In the genomic region with DNA sequence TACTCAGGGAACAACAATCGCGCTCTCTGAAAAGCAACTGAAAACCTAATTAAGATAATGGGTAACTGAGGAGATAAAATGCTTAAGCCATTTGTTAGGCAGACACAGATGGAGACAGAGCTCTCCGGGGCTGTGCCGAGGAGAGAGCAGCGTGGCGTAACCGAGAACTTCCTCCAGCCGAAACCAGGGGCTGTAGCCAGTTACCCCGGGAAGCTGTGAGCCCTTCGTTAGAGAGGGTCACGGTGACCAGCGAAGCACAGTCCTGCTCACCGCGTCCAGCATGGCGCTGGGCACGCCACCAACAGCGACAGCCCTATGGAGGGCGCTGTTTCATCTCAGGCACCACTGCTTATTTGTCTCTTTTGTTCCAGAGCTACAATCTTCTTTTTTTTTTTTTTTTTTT, we compare ENCODE assay signal across 11 cellular contexts. TPM values are rescaled to one million over a fixed set of nuclear protein-coding genes. Genes with fewer than 3 reads are reported as not detected.
A peak's percentile ranks its signal among the peaks of the same experiment; 100 is the strongest.
DNase-seq lines count a peak whose midpoint lies in the region; ATAC-seq and TF ChIP-seq lines count a peak whose summit lies in the region.
"Had no signal": no experiment of that assay in that cellular context is flagged by ENCODE, and none has a peak within 500 bp of the region (broad histone marks: within the 10 kb centered on the region; RNA-seq: fewer than 3 reads in every experiment).

No MANE protein-coding gene starts in this region.

- no peak for DNase-seq in activated CD8-positive, alpha-beta T cell treated with anti-CD3 and anti-CD28 coated beads for 36 hours
- DNase-seq in activated CD8-positive, alpha-beta T cell treated with anti-CD3 and anti-CD28 coated beads, Interleukin-2, amount 10 ng/mL, durations not matched to agents 7 days and 5 days: no peak
- DNase-seq in anterior cingulate cortex (lab: John Stamatoyannopoulos, UW) (peak in 37 of 58 donors; percentile 9 to 67 (median 27)), iPS DF 19.7 (ENCODE audit: low read depth, low spot score) (peak; percentile 59), 8988T (no peak)
- DNase-seq in activated CD4-positive, CD25-positive, alpha-beta regulatory T cell (lab: John Stamatoyannopoulos, UW): no peak
- DNase-seq: activated CD8-positive, alpha-beta memory T cell treated with anti-CD3 and anti-CD28 coated beads, Interleukin-2, amount 50 U/mL, for 4 hours; CD8-positive, alpha-beta memory T cell; effector CD4-positive, alpha-beta T cell had no signal

- POLR2A ChIA-PET in activated CD8-positive, alpha-beta T cell treated with anti-CD3 and anti-CD28 coated beads for 36 hours (lab: Charles Lee): no interaction called here
- POLR2A ChIA-PET in activated CD8-positive, alpha-beta T cell treated with anti-CD3 and anti-CD28 coated beads, Interleukin-2, amount 10 ng/mL, durations not matched to agents 7 days and 5 days (lab: Charles Lee): no interaction called here

- no peak overlapping the region for H3K27ac Mint-ChIP-seq in activated CD8-positive, alpha-beta T cell treated with anti-CD3 and anti-CD28 coated beads for 36 hours
- H3K27ac Mint-ChIP-seq in activated CD8-positive, alpha-beta T cell treated with anti-CD3 and anti-CD28 coated beads, Interleukin-2, amount 10 ng/mL, durations not matched to agents 7 days and 5 days: no peak overlapping the region

- TF ChIP-seq CTCF in activated CD8-positive, alpha-beta T cell treated with anti-CD3 and anti-CD28 coated beads for 36 hours (IDR thresholded peaks at IDR 0.05): peak; percentile 23

- H3K4me3 Mint-ChIP-seq in activated CD8-positive, alpha-beta T cell treated with anti-CD3 and anti-CD28 coated beads for 36 hours: no peak overlapping the region
- H3K4me3 Mint-ChIP-seq in activated CD8-positive, alpha-beta T cell treated with anti-CD3 and anti-CD28 coated beads, Interleukin-2, amount 10 ng/mL, durations not matched to agents 7 days and 5 days: no peak overlapping the region
- H3K4me3 Mint-ChIP-seq: CD8-positive, alpha-beta memory T cell had no signal

- CTCF ChIA-PET in activated CD8-positive, alpha-beta T cell treated with anti-CD3 and anti-CD28 coated beads for 36 hours (lab: Charles Lee): interaction anchor here (1.1 to 2.0 kb wide), 3 partner anchors 11 to 38 kb away, joined by 3 to 6 read pairs (median 4); a partner anchor contains a TSS
- CTCF ChIA-PET in activated CD8-positive, alpha-beta T cell treated with anti-CD3 and anti-CD28 coated beads, Interleukin-2, amount 10 ng/mL, durations not matched to agents 7 days and 5 days (lab: Charles Lee): interaction anchor here (1.2 kb wide), 1 partner anchor 129 kb away, joined by 3 read pairs; no protein-coding TSS in a partner anchor

- no peak for ATAC-seq in activated CD8-positive, alpha-beta T cell treated with anti-CD3 and anti-CD28 coated beads for 36 hours
- ATAC-seq in activated CD8-positive, alpha-beta T cell treated with anti-CD3 and anti-CD28 coated beads, Interleukin-2, amount 10 ng/mL, durations not matched to agents 7 days and 5 days: no peak
- ATAC-seq in GM19324 (IDR thresholded peaks at IDR 0.05; ENCODE audit: low FRiP score, unreplicated experiment): no peak
- ATAC-seq in HG03457 (IDR thresholded peaks at IDR 0.05; ENCODE audit: unreplicated experiment): no peak

- H3K27me3 Mint-ChIP-seq in activated CD8-positive, alpha-beta T cell treated with anti-CD3 and anti-CD28 coated beads for 36 hours: peaks cover 18% of the 10 kb centered on the region
- H3K27me3 Mint-ChIP-seq in activated CD8-positive, alpha-beta T cell treated with anti-CD3 and anti-CD28 coated beads, Interleukin-2, amount 10 ng/mL, durations not matched to agents 7 days and 5 days (ENCODE audit: low read depth): peaks cover 11% of the 10 kb centered on the region

- H3K9me3 Mint-ChIP-seq in activated CD8-positive, alpha-beta T cell treated with anti-CD3 and anti-CD28 coated beads for 36 hours: no peaks in the 10 kb centered on the region
- H3K9me3 Mint-ChIP-seq in activated CD8-positive, alpha-beta T cell treated with anti-CD3 and anti-CD28 coated beads, Interleukin-2, amount 10 ng/mL, durations not matched to agents 7 days and 5 days (ENCODE audit: insufficient read depth): no peaks in the 10 kb centered on the region
- H3K9me3 Mint-ChIP-seq: CD8-positive, alpha-beta memory T cell had no signal

- intact Hi-C loops in activated CD8-positive, alpha-beta T cell treated with anti-CD3 and anti-CD28 coated beads for 36 hours (cut with micrococcal nuclease): no loop called here

- H3K36me3 Mint-ChIP-seq in activated CD8-positive, alpha-beta T cell treated with anti-CD3 and anti-CD28 coated beads for 36 hours (ENCODE audit: low read depth): no peaks in the 10 kb centered on the region
- no peaks in the 10 kb centered on the region for H3K36me3 Mint-ChIP-seq in activated CD8-positive, alpha-beta T cell treated with anti-CD3 and anti-CD28 coated beads, Interleukin-2, amount 10 ng/mL, durations not matched to agents 7 days and 5 days (ENCODE audit: low read depth)
- H3K36me3 Mint-ChIP-seq: CD8-positive, alpha-beta memory T cell had no signal

- H3K4me1 Mint-ChIP-seq in activated CD8-positive, alpha-beta T cell treated with anti-CD3 and anti-CD28 coated beads for 36 hours (ENCODE audit: low read depth): no peaks in the 10 kb centered on the region
- H3K4me1 Mint-ChIP-seq in activated CD8-positive, alpha-beta T cell treated with anti-CD3 and anti-CD28 coated beads, Interleukin-2, amount 10 ng/mL, durations not matched to agents 7 days and 5 days (ENCODE audit: low read depth): no peaks in the 10 kb centered on the region

RNA-seq across cellular contexts. Expression of a gene that starts 16.1 kb away (rescaled TPM):
- not detected for total RNA-seq in activated CD8-positive, alpha-beta T cell treated with anti-CD3 and anti-CD28 coated beads for 36 hours
- under 1 TPM in 1 of 2 experiments, not detected in 1; 0.08 TPM for total RNA-seq in activated CD8-positive, alpha-beta T cell treated with anti-CD3 and anti-CD28 coated beads, Interleukin-2, amount 10 ng/mL, durations not matched to agents 7 days and 5 days
- total RNA-seq: CD8-positive, alpha-beta memory T cell had no signal

RNA-seq across cellular contexts. Expression of a gene that starts 37.8 kb away (rescaled TPM):
- under 1 TPM; 0.65 to 0.77 TPM for total RNA-seq in activated CD8-positive, alpha-beta T cell treated with anti-CD3 and anti-CD28 coated beads for 36 hours
- under 1 TPM; 0.50 to 0.82 TPM for total RNA-seq in activated CD8-positive, alpha-beta T cell treated with anti-CD3 and anti-CD28 coated beads, Interleukin-2, amount 10 ng/mL, durations not matched to agents 7 days and 5 days

Comparison
In these comparisons a context has a peak if more than half of its experiments do, and no peak if none do; other contexts are left out.
1. DNase-seq: peak in anterior cingulate cortex (37 of 58) and iPS DF 19.7 (single experiment); none in activated CD8-positive, alpha-beta T cell treated with anti-CD3 and anti-CD28 coated beads for 36 hours (single experiment), activated CD8-positive, alpha-beta T cell treated with anti-CD3 and anti-CD28 coated beads, Interleukin-2, amount 10 ng/mL, durations not matched to agents 7 days and 5 days (single experiment), 8988T (single experiment) and activated CD4-positive, CD25-positive, alpha-beta regulatory T cell (0 of 4).